ENCODE assay signal across 7 cellular contexts in genomic region chr3:39170877-39171276, GRCh38. TPM values are rescaled to one million over a fixed set of nuclear protein-coding genes. Genes with fewer than 3 reads are reported as not detected.
"Had no signal": no experiment of that assay in that cellular context is flagged by ENCODE, and none has a peak within 500 bp of the region (broad histone marks: within the 10 kb centered on the region; RNA-seq: fewer than 3 reads in every experiment).

No MANE protein-coding gene starts in this region.

RNA-seq across cellular contexts. Expression of gene XIRP1, which starts 21.5 kb away (rescaled TPM):
- total RNA-seq: GM23338, H4, H7, HepG2, HFFc6, HT1080 had no signal
- polyA plus RNA-seq: GM23338, HepG2, IgD-negative memory B cell had no signal
